ENCODE assay signal across 26 cellular contexts in genomic region chr1:64167176-64167575, GRCh38. TPM values are rescaled to one million over a fixed set of nuclear protein-coding genes. Genes with fewer than 3 reads are reported as not detected.
"Had no signal": no experiment of that assay in that cellular context is flagged by ENCODE, and none has a peak within 500 bp of the region (broad histone marks: within the 10 kb centered on the region; RNA-seq: fewer than 3 reads in every experiment).

No MANE protein-coding gene starts in this region.

- H3K36me3 Mint-ChIP-seq: activated naive CD8-positive, alpha-beta T cell treated with anti-CD3 and anti-CD28 coated beads, Interleukin-2, amount 10 ng/mL, durations not matched to agents 7 days and 5 days; natural killer cell had no signal

- ATAC-seq: activated CD8-positive, alpha-beta T cell treated with anti-CD3 and anti-CD28 coated beads, Interleukin-2, amount 10 ng/mL, durations not matched to agents 7 days and 5 days; activated T-cell treated with anti-CD3 and anti-CD28 coated beads, Interleukin-2, amount 50 U/mL, for 72 hours; gastroesophageal sphincter; heart right ventricle; natural killer cell; WTC11 had no signal

- H3K4me3 Mint-ChIP-seq: activated CD8-positive, alpha-beta T cell treated with anti-CD3 and anti-CD28 coated beads, Interleukin-2, amount 10 ng/mL, durations not matched to agents 7 days and 5 days; activated naive CD8-positive, alpha-beta T cell treated with anti-CD3 and anti-CD28 coated beads, Interleukin-2, amount 10 ng/mL, durations not matched to agents 7 days and 5 days; activated T-cell treated with anti-CD3 and anti-CD28 coated beads, Interleukin-2, amount 50 U/mL, for 72 hours; natural killer cell; WTC11 had no signal

- H3K4me1 Mint-ChIP-seq: natural killer cell had no signal

- H3K27ac Mint-ChIP-seq: activated CD8-positive, alpha-beta T cell treated with anti-CD3 and anti-CD28 coated beads, Interleukin-2, amount 10 ng/mL, durations not matched to agents 7 days and 5 days; activated naive CD8-positive, alpha-beta T cell treated with anti-CD3 and anti-CD28 coated beads, Interleukin-2, amount 10 ng/mL, durations not matched to agents 7 days and 5 days; activated T-cell treated with anti-CD3 and anti-CD28 coated beads, Interleukin-2, amount 50 U/mL, for 72 hours; natural killer cell; WTC11 had no signal

- DNase-seq: activated CD4-positive, alpha-beta T cell treated with anti-CD3 and anti-CD28 coated beads for 4 hours; activated CD8-positive, alpha-beta memory T cell treated with anti-CD3 and anti-CD28 coated beads, Interleukin-2, amount 50 U/mL, for 4 hours; activated CD8-positive, alpha-beta T cell treated with anti-CD3 and anti-CD28 coated beads, Interleukin-2, amount 10 ng/mL, durations not matched to agents 7 days and 5 days; activated gamma-delta T cell treated with Interleukin-2 at 50 U/mL for 16 hours; activated naive CD8-positive, alpha-beta T cell treated with anti-CD3 and anti-CD28 coated beads, Interleukin-2, amount 10 ng/mL, durations not matched to agents 7 days and 5 days; activated T-cell treated with anti-CD3 and anti-CD28 coated beads, Interleukin-2, amount 50 U/mL, for 72 hours; colonic mucosa; effector CD4-positive, alpha-beta T cell; heart right ventricle; islet precursor cell; natural killer cell; stimulated activated CD4-positive, alpha-beta T cell treated with anti-CD3 and anti-CD28 coated beads, Interleukin-4, amount 100 ng/mL, for 4 hours; stimulated activated CD8-positive, alpha-beta memory T cell treated with anti-CD3 and anti-CD28 coated beads, Interleukin-4, amount 100 ng/mL, for 48 hours; stimulated activated naive CD4-positive, alpha-beta T cell treated with Interleukin-2 at 50 U/mL for 16 hours; trophoblast cell had no signal

- H3K9me3 Mint-ChIP-seq: activated naive CD8-positive, alpha-beta T cell treated with anti-CD3 and anti-CD28 coated beads, Interleukin-2, amount 10 ng/mL, durations not matched to agents 7 days and 5 days; natural killer cell had no signal

- H3K4me3 ChIP-seq: ascending aorta, colonic mucosa, esophagus muscularis mucosa, gastroesophageal sphincter, heart right ventricle, lung, skin epidermis, suprapubic skin had no signal

RNA-seq across cellular contexts. Expression of gene UBE2U, which starts 36.2 kb away (rescaled TPM):
- total RNA-seq: activated CD8-positive, alpha-beta T cell treated with anti-CD3 and anti-CD28 coated beads, Interleukin-2, amount 10 ng/mL, durations not matched to agents 7 days and 5 days; activated naive CD8-positive, alpha-beta T cell treated with anti-CD3 and anti-CD28 coated beads, Interleukin-2, amount 10 ng/mL, durations not matched to agents 7 days and 5 days; activated T-cell treated with anti-CD3 and anti-CD28 coated beads, Interleukin-2, amount 50 U/mL, for 72 hours; ascending aorta; cardiac septum; colonic mucosa; esophagus muscularis mucosa; gastroesophageal sphincter; lung; mononuclear cell; natural killer cell; posterior vena cava; suprapubic skin; T-helper 2 cell treated with Interferon-gamma antibody and Interleukin-4, amounts not matched to agents 100 ng/mL and 5 ng/mL, for 36 hours; WTC11 had no signal
